ENCODE assay signal across 25 cellular contexts in the genomic region with DNA sequence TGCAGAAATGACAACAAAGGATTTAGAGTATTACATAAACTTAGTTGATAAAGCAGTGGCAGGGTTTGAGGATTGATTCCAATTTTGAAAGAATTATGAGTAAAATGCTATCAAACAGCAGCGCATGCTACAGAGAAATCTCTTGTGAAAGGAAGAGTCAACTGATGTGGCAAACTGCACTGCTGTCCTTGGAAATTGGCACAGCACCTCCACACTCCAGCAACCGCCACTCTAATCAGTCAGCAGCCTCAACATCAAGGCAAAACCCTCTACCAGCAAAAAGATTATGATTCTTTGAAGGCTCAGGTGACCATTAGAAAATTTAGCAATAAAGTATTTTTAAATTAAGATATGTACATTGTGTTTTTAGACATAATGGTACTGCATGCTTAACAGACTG.
DNase-seq lines count a peak whose midpoint lies in the region; ATAC-seq and TF ChIP-seq lines count a peak whose summit lies in the region.
"Had no signal": no experiment of that assay in that cellular context is flagged by ENCODE, and none has a peak within 500 bp of the region (broad histone marks: within the 10 kb centered on the region; RNA-seq: fewer than 3 reads in every experiment).

No MANE protein-coding gene starts in this region.

- no peak overlapping the region for H3K9ac ChIP-seq in BLaER1 treated with 17β-estradiol and CSF1 and Interleukin-3, amounts not matched to agents 10 nM and 100 nM

- DNase-seq in left ventricle myocardium superior (no peak), Right ventricle myocardium inferior (ENCODE audit: missing footprints) (no peak), adrenal gland (peak in 6 of 7 donors; percentile 40 to 75 (median 64)), NCI-H510A (lab: John Stamatoyannopoulos, UW) (no peak), RPMI8226 (no peak), NAMALWA (ENCODE audit: low spot score) (no peak)
- DNase-seq: 8988T; ACHN; BE2C; C1 segment of cervical spinal cord; CD4-positive, alpha-beta memory T cell; CD4-positive, CD25-positive, alpha-beta regulatory T cell; CD8-positive, alpha-beta memory T cell; COR-L47; DMS 273 treated with DMSO at 0.1 percent for 48 hours; DMS153; DMS53; DMS79; DND-41; EL; GDM1 had no signal

- peak overlapping the region in 9 of 11 experiments; percentile 19 to 50 (median 28); a peak in 16 of 22 replicates for H3K4me2 ChIP-seq in BLaER1 treated with 17β-estradiol and CSF1 and Interleukin-3, amounts not matched to agents 10 nM and 100 nM

- H3K4me1 ChIP-seq in BLaER1 treated with 17β-estradiol and CSF1 and Interleukin-3, amounts not matched to agents 10 nM and 100 nM, result peaks cover 6 to 23% (median 12%) of the 10 kb centered on the region in 10 experiments; a peak in 19 of 20 replicates
- H3K4me1 ChIP-seq in adrenal gland (replicated peaks in 1 of 2), result peaks cover under 1 to 30% of the 10 kb centered on the region in 2 donors
- H3K4me1 ChIP-seq: BE2C had no signal

- H3K9me3 Mint-ChIP-seq in stimulated activated memory B cell treated with anti-CD40 and anti-IgM and Interleukin-4, amounts not matched to agents 10 μg/mL and 1 μg/mL and 100 μg/mL, for 72 hours, result no peaks in the 10 kb centered on the region
- H3K9me3 Mint-ChIP-seq: CD8-positive, alpha-beta memory T cell had no signal

- no peaks in the 10 kb centered on the region for H3K27me3 ChIP-seq in BLaER1 treated with 17β-estradiol and CSF1 and Interleukin-3, amounts not matched to agents 10 nM and 100 nM
- no peaks in the 10 kb centered on the region for H3K27me3 ChIP-seq in adrenal gland
- H3K27me3 ChIP-seq: BE2C had no signal

- no peak overlapping the region for H3K4me3 Mint-ChIP-seq in stimulated activated memory B cell treated with anti-CD40 and anti-IgM and Interleukin-4, amounts not matched to agents 10 μg/mL and 1 μg/mL and 100 μg/mL, for 72 hours
- H3K4me3 Mint-ChIP-seq: CD14-positive monocyte; CD4-positive, alpha-beta memory T cell; CD4-positive, CD25-positive, alpha-beta regulatory T cell; CD8-positive, alpha-beta memory T cell had no signal

- H3K9me3 ChIP-seq in BLaER1 treated with 17β-estradiol and CSF1 and Interleukin-3, amounts not matched to agents 10 nM and 100 nM (replicated peaks in 1 of 11), result peaks cover 0 to 23% (median 6%) of the 10 kb centered on the region in 11 experiments; a peak in 11 of 22 replicates
- H3K9me3 ChIP-seq in adrenal gland (replicated peaks in 1 of 3), result no peaks in the 10 kb centered on the region
- H3K9me3 ChIP-seq: BE2C had no signal

- H3K27me3 Mint-ChIP-seq in stimulated activated memory B cell treated with anti-CD40 and anti-IgM and Interleukin-4, amounts not matched to agents 10 μg/mL and 1 μg/mL and 100 μg/mL, for 72 hours, result no peaks in the 10 kb centered on the region
- H3K27me3 Mint-ChIP-seq: CD4-positive, alpha-beta memory T cell; CD4-positive, CD25-positive, alpha-beta regulatory T cell; CD8-positive, alpha-beta memory T cell had no signal

- no peak overlapping the region for H3K4me3 ChIP-seq in BLaER1 treated with 17β-estradiol and CSF1 and Interleukin-3, amounts not matched to agents 10 nM and 100 nM
- H3K4me3 ChIP-seq in adrenal gland, result no peak overlapping the region
- H3K4me3 ChIP-seq: GM12878 had no signal

- H3K36me3 Mint-ChIP-seq in stimulated activated memory B cell treated with anti-CD40 and anti-IgM and Interleukin-4, amounts not matched to agents 10 μg/mL and 1 μg/mL and 100 μg/mL, for 72 hours, result peaks cover 83% of the 10 kb centered on the region

- ATAC-seq in left ventricle myocardium superior (peak; percentile 50), Right ventricle myocardium inferior (no peak)
- ATAC-seq in stimulated activated memory B cell treated with anti-CD40 and anti-IgM and Interleukin-4, amounts not matched to agents 10 μg/mL and 1 μg/mL and 100 μg/mL, for 72 hours, result no peak
- ATAC-seq: GM12878 had no signal

- no peaks in the 10 kb centered on the region for H4K20me1 ChIP-seq in BLaER1 treated with 17β-estradiol and CSF1 and Interleukin-3, amounts not matched to agents 10 nM and 100 nM

- no peak overlapping the region for H3K27ac ChIP-seq in BLaER1 treated with 17β-estradiol and CSF1 and Interleukin-3, amounts not matched to agents 10 nM and 100 nM
- H3K27ac ChIP-seq in adrenal gland, result peak overlapping the region in 2 of 5 donors; percentile 9 to 63

- peak overlapping the region; percentile 0 for H3K27ac Mint-ChIP-seq in stimulated activated memory B cell treated with anti-CD40 and anti-IgM and Interleukin-4, amounts not matched to agents 10 μg/mL and 1 μg/mL and 100 μg/mL, for 72 hours
- H3K27ac Mint-ChIP-seq: CD4-positive, CD25-positive, alpha-beta regulatory T cell had no signal

- intact Hi-C loops in left ventricle myocardium superior (cut with micrococcal nuclease) (no loop called here), Right ventricle myocardium inferior (cut with DNase I) (no loop called here), adrenal gland (cut with DNase I) (no loop called here)

- H3K36me3 ChIP-seq in BLaER1 treated with 17β-estradiol and CSF1 and Interleukin-3, amounts not matched to agents 10 nM and 100 nM, result peaks cover 45 to 82% (median 60%) of the 10 kb centered on the region in 11 experiments
- H3K36me3 ChIP-seq in adrenal gland (replicated peaks in 1 of 2), result peaks cover 0 to 19% of the 10 kb centered on the region in 2 donors

- TF ChIP-seq POLR2A in adrenal gland (IDR thresholded peaks at IDR 0.05), result no peak

- peaks cover 29% of the 10 kb centered on the region for H3K4me1 Mint-ChIP-seq in stimulated activated memory B cell treated with anti-CD40 and anti-IgM and Interleukin-4, amounts not matched to agents 10 μg/mL and 1 μg/mL and 100 μg/mL, for 72 hours

- 39 to 51% (median 45%) methylated on average over 2 of the region's 2 CpGs for WGBS in adrenal gland, 4 donors

- no peak for TF ChIP-seq CTCF in adrenal gland (IDR thresholded peaks at IDR 0.05)

Comparison
In these comparisons a context has a peak if more than half of its experiments do, and no peak if none do; other contexts are left out.
1. DNase-seq: peak in adrenal gland (6 of 7); none in left ventricle myocardium superior (single experiment), Right ventricle myocardium inferior (single experiment), NCI-H510A (single experiment), RPMI8226 (single experiment) and NAMALWA (single experiment).